ENCODE assay signal across 13 cellular contexts in genomic region chr2:26652361-26653041, GRCh38. TPM values are rescaled to one million over a fixed set of nuclear protein-coding genes. Genes with fewer than 3 reads are reported as not detected.
DNase-seq lines count a peak whose midpoint lies in the region; ATAC-seq and TF ChIP-seq lines count a peak whose summit lies in the region.
"Had no signal": no experiment of that assay in that cellular context is flagged by ENCODE, and none has a peak within 500 bp of the region (broad histone marks: within the 10 kb centered on the region; RNA-seq: fewer than 3 reads in every experiment).

No MANE protein-coding gene starts in this region.

- H3K4me1 ChIP-seq in adipocyte (ENCODE audit: control insufficient read depth, insufficient read depth, low read length) (peaks cover 41% of the 10 kb centered on the region), smooth muscle cell (ENCODE audit: low read depth) (peaks cover 10% of the 10 kb centered on the region), Karpas-422 (ENCODE audit: low read length) (no peaks in the 10 kb centered on the region), prostate gland (replicated peaks) (no peaks in the 10 kb centered on the region)

- peak overlapping the region; percentile 66 for H3K27ac ChIP-seq in smooth muscle cell (ENCODE audit: low read depth)
- no peak overlapping the region for H3K27ac ChIP-seq in Karpas-422 (ENCODE audit: low read length)
- peak overlapping the region in 1 of 2 donors; percentile 39 for H3K27ac ChIP-seq in prostate gland

- H3K9me3 ChIP-seq in adipocyte (ENCODE audit: control insufficient read depth, low read length) (no peaks in the 10 kb centered on the region), smooth muscle cell (replicated peaks; ENCODE audit: low read depth) (no peaks in the 10 kb centered on the region), Karpas-422 (ENCODE audit: low read length) (no peaks in the 10 kb centered on the region), prostate gland (no peaks in the 10 kb centered on the region)

- H3K9ac ChIP-seq in adipocyte (ENCODE audit: low read length) (peak overlapping the region; percentile 50), smooth muscle cell (ENCODE audit: low read depth) (no peak overlapping the region), Karpas-422 (ENCODE audit: low read length) (no peak overlapping the region)

- H3K36me3 ChIP-seq in adipocyte (ENCODE audit: control insufficient read depth, insufficient read depth, low read length, severe bottlenecking) (no peaks in the 10 kb centered on the region), smooth muscle cell (ENCODE audit: low read depth) (no peaks in the 10 kb centered on the region), Karpas-422 (ENCODE audit: insufficient read depth, low read length) (no peaks in the 10 kb centered on the region), prostate gland (no peaks in the 10 kb centered on the region)

- DNase-seq in EH (ENCODE audit: low read depth) (peak; percentile 69), adipocyte (ENCODE audit: low read depth) (peak; percentile 95), iris pigment epithelial cell (ENCODE audit: low read depth) (peak; percentile 84), smooth muscle cell (lab: John Stamatoyannopoulos, UW; ENCODE audit: unreplicated experiment) (no peak), Karpas-422 (no peak), prostate gland (ENCODE audit: low spot score) (no peak)
- DNase-seq: hippocampal formation; NCI-H1694; stimulated activated naive B cell treated with anti-CD40 and anti-IgM and Interleukin-4, amounts not matched to agents 10 μg/mL and 1 μg/mL and 100 μg/mL, for 72 hours had no signal

- peaks cover 21% of the 10 kb centered on the region for H3F3A ChIP-seq in smooth muscle cell (ENCODE audit: low read depth)

- H4K20me1 ChIP-seq in smooth muscle cell (ENCODE audit: low read depth) (no peaks in the 10 kb centered on the region), Karpas-422 (ENCODE audit: insufficient read depth, low read depth, low read length) (no peaks in the 10 kb centered on the region)

- intact Hi-C loops in prostate gland (cut with DNase I): loop anchor here (5.0 kb wide), 1 partner anchor 40 kb away; no protein-coding TSS in a partner anchor

- H3K4me2 ChIP-seq in smooth muscle cell (peak overlapping the region; percentile 56), Karpas-422 (ENCODE audit: low read depth, low read length, poor library complexity, severe bottlenecking) (no peak overlapping the region)

- ATAC-seq in HG03342 (IDR thresholded peaks at IDR 0.05; ENCODE audit: unreplicated experiment) (no peak), GM18868 (IDR thresholded peaks at IDR 0.05; ENCODE audit: unreplicated experiment) (no peak)
- ATAC-seq: activated T-helper 17 cell treated with anti-CD3 and anti-CD28 coated beads, Interleukin-2, amount 50 U/mL, for 72 hours; Panc1; stimulated activated naive B cell treated with anti-CD40 and anti-IgM and Interleukin-4, amounts not matched to agents 10 μg/mL and 1 μg/mL and 100 μg/mL, for 72 hours had no signal

- H3K27me3 ChIP-seq in adipocyte (replicated peaks; ENCODE audit: control insufficient read depth, insufficient read depth, low read length) (no peaks in the 10 kb centered on the region), smooth muscle cell (ENCODE audit: low read depth) (no peaks in the 10 kb centered on the region), Karpas-422 (ENCODE audit: low read length) (no peaks in the 10 kb centered on the region), prostate gland (replicated peaks; ENCODE audit: insufficient read depth) (no peaks in the 10 kb centered on the region)

- TF ChIP-seq CTCF in smooth muscle cell (IDR thresholded peaks at IDR 0.05; ENCODE audit: borderline replicate concordance, insufficient read depth, poor library complexity, severe bottlenecking) (no peak), prostate gland (IDR thresholded peaks at IDR 0.05) (no peak)

- H2AFZ ChIP-seq in smooth muscle cell (ENCODE audit: low read depth) (peak overlapping the region; percentile 57), Karpas-422 (ENCODE audit: low read length) (no peak overlapping the region)

- H3K9me2 ChIP-seq in Karpas-422 (replicated peaks; ENCODE audit: insufficient read depth, low read length): no peaks in the 10 kb centered on the region

- no peak for TF ChIP-seq POLR2A in prostate gland (IDR thresholded peaks at IDR 0.05)

- no peaks in the 10 kb centered on the region for H3K79me2 ChIP-seq in smooth muscle cell (ENCODE audit: low read depth)
- no peaks in the 10 kb centered on the region for H3K79me2 ChIP-seq in Karpas-422 (ENCODE audit: low read length)

- H3K4me3 ChIP-seq in adipocyte (ENCODE audit: low read length) (peak overlapping the region; percentile 56), smooth muscle cell (no peak overlapping the region), Karpas-422 (ENCODE audit: low read length) (no peak overlapping the region), prostate gland (no peak overlapping the region)

- 58% methylated on average over 12 of the region's 12 CpGs for WGBS in smooth muscle cell (ENCODE audit: low lambda C conversion rate)
- WGBS in prostate gland: 74% methylated on average over 12 of the region's 12 CpGs

RNA-seq across cellular contexts. Expression of gene CIB4, which starts 11.3 kb away (rescaled TPM):
- total RNA-seq in smooth muscle cell (not detected in 2 replicates), prostate gland (under 1 TPM in 1 of 2 donors, not detected in 1; 0.46 TPM)
- polyA plus RNA-seq in smooth muscle cell: not detected in 2 replicates
- not detected in 2 replicates for total RNA-seq in Karpas-422 (2014; rRNA removed; shearing (Covaris generic); ENCODE audit: low replicate concordance)
- total RNA-seq: activated T-helper 17 cell treated with anti-CD3 and anti-CD28 coated beads, Interleukin-2, amount 50 U/mL, for 72 hours had no signal

RNA-seq across cellular contexts. Expression of gene KCNK3, which starts 40.0 kb away (rescaled TPM):
- 1.1 and 3.0 TPM in 2 replicates for total RNA-seq in smooth muscle cell
- 4.9 and 7.5 TPM in 2 replicates for polyA plus RNA-seq in smooth muscle cell
- total RNA-seq in Karpas-422 (2014; rRNA removed; shearing (Covaris generic); ENCODE audit: low replicate concordance): not detected in 2 replicates
- total RNA-seq in prostate gland: 10 to 100 TPM; 11.1 to 14.5 TPM
- total RNA-seq: activated T-helper 17 cell treated with anti-CD3 and anti-CD28 coated beads, Interleukin-2, amount 50 U/mL, for 72 hours had no signal

Comparison
In these comparisons a context has a peak if more than half of its experiments do, and no peak if none do; other contexts are left out.
1. DNase-seq: peak in EH (single experiment), adipocyte (single experiment) and iris pigment epithelial cell (single experiment); none in smooth muscle cell (single experiment), Karpas-422 (single experiment) and prostate gland (single experiment).